8 cellular contexts compared by ENCODE assay signal in genomic region chr10:75402486-75403143, GRCh38. TPM values are rescaled to one million over a fixed set of nuclear protein-coding genes. Genes with fewer than 3 reads are reported as not detected.
DNase-seq lines count a peak whose midpoint lies in the region; ATAC-seq and TF ChIP-seq lines count a peak whose summit lies in the region.

No MANE protein-coding gene starts in this region.

- POLR2A ChIA-PET in T-cell (lab: Charles Lee), result interaction anchor here in 1 of 2 donors (0.7 kb wide), 1 partner anchor 1914 kb away, joined by 4 read pairs; no protein-coding TSS in a partner anchor

- H3K9me3 ChIP-seq in esophagus squamous epithelium, result no peaks in the 10 kb centered on the region

- intact Hi-C loops in esophagus squamous epithelium (cut with DNase I), result loop anchor here (5.0 to 10.0 kb wide), 3 partner anchors 252 to 635 kb away; no protein-coding TSS in a partner anchor

- no peaks in the 10 kb centered on the region for H3K9me3 Mint-ChIP-seq in T-cell
- no peaks in the 10 kb centered on the region for H3K9me3 Mint-ChIP-seq in neural crest cell

- H3K27ac Mint-ChIP-seq in T-cell (peak overlapping the region in 1 of 2 donors; percentile 47), neural crest cell (ENCODE audit: unreplicated experiment) (peak overlapping the region; percentile 96)

- TF ChIP-seq CTCF in C4-2B (conservative IDR thresholded peaks at IDR 0.05) (no peak), HL-60 (IDR thresholded peaks at IDR 0.05; ENCODE audit: insufficient read depth, low read length) (no peak), esophagus squamous epithelium (IDR thresholded peaks at IDR 0.05) (no peak), neural crest cell (conservative IDR thresholded peaks at IDR 0.05) (no peak)

- DNase-seq in HL-60 (ENCODE audit: low read depth in 1 of 2, low spot score in 1 of 2) (peak in 1 of 2 experiments; percentile 39), T-cell (no peak), esophagus squamous epithelium (lab: John Stamatoyannopoulos, UW) (no peak), neural crest cell (ENCODE audit: low read depth, low spot score) (peak; percentile 41), AG08395 (ENCODE audit: low spot score) (no peak), iPS-NIHi11 (ENCODE audit: low spot score) (no peak)

- ATAC-seq in T-cell (replicated peaks in 1 of 4), result peak in 3 of 4 experiments; percentile 10 to 35 (median 25)
- no peak for ATAC-seq in GM19463 (IDR thresholded peaks at IDR 0.05; ENCODE audit: unreplicated experiment)

- peak in 1 of 4 donors; percentile 45 for TF ChIP-seq POLR2A in esophagus squamous epithelium (IDR thresholded peaks at IDR 0.05)

- peak overlapping the region; percentile 77 for H3K27ac ChIP-seq in C4-2B
- H3K27ac ChIP-seq in HL-60 (replicated peaks), result peak overlapping the region; percentile 63
- peak overlapping the region; percentile 92 to 99 (median 98) for H3K27ac ChIP-seq in esophagus squamous epithelium

- 3 to 7% methylated on average over 29 to 30 of the region's 42 CpGs for whole genome bisulfite sequencing in esophagus squamous epithelium, 2 donors

- H3K4me3 Mint-ChIP-seq in T-cell, result peak overlapping the region; percentile 81 to 83 (median 82)
- H3K4me3 Mint-ChIP-seq in neural crest cell, result peak overlapping the region; percentile 93

- no peaks in the 10 kb centered on the region for H3K36me3 Mint-ChIP-seq in T-cell
- H3K36me3 Mint-ChIP-seq in neural crest cell (ENCODE audit: low read depth), result peaks cover 5% of the 10 kb centered on the region

- H3K4me1 ChIP-seq in esophagus squamous epithelium, result peaks cover 12 to 49% (median 16%) of the 10 kb centered on the region in 3 donors

- H3K27me3 ChIP-seq in HL-60 (ENCODE audit: insufficient read depth, poor library complexity, severe bottlenecking), result no peaks in the 10 kb centered on the region
- H3K27me3 ChIP-seq in esophagus squamous epithelium, result peaks cover 0 to 15% (median 0%) of the 10 kb centered on the region in 4 donors

- H3K27me3 Mint-ChIP-seq in T-cell (peaks cover 32 to 71% of the 10 kb centered on the region in 2 donors), neural crest cell (ENCODE audit: low read depth) (peaks cover 81% of the 10 kb centered on the region)

- peak overlapping the region; percentile 69 for H3K4me3 ChIP-seq in HL-60 (replicated peaks; ENCODE audit: insufficient read depth, low read length)
- H3K4me3 ChIP-seq in esophagus squamous epithelium, result peak overlapping the region; percentile 66 to 96 (median 90)

- peaks cover 0 to 16% (median 6%) of the 10 kb centered on the region in 3 donors for H3K36me3 ChIP-seq in esophagus squamous epithelium

- H3K4me1 Mint-ChIP-seq in T-cell (peaks cover 37 to 47% (median 39%) of the 10 kb centered on the region in 3 donors), neural crest cell (peaks cover 57% of the 10 kb centered on the region)

- CTCF ChIA-PET in T-cell (lab: Charles Lee), result no interaction called here

RNA-seq across cellular contexts. Expression of gene ZNF503, which starts 1.1 kb away (rescaled TPM):
- total RNA-seq in T-cell (under 1 TPM in 4 of 5 donors, not detected in 1; 0.16 to 0.38 (median 0.30) TPM), esophagus squamous epithelium (10 to 100 TPM in 3 of 4 donors, 1 to 10 TPM in 1; 9.7 to 17.5 (median 14.8) TPM), neural crest cell (14.6 and 15.9 TPM in 2 replicates)

RNA-seq across cellular contexts. Expression of gene LRMDA, which starts 28.8 kb away (rescaled TPM):
- total RNA-seq in T-cell (1 to 10 TPM in 1 of 5 donors, under 1 TPM in 1, not detected in 3; 0.30 to 1.2 TPM), esophagus squamous epithelium (10 to 100 TPM in 1 of 4 donors, 1 to 10 TPM in 1, under 1 TPM in 1, not detected in 1; 0.88 to 14.1 (median 5.1) TPM), neural crest cell (0.98 and 3.1 TPM in 2 replicates)

Comparison
In these comparisons a context has a peak if more than half of its experiments do, and no peak if none do; other contexts are left out.
1. RNA of gene ZNF503, which starts 1.1 kb away (total RNA-seq): 14.6 to 15.9 TPM in neural crest cell and 9.7 to 17.5 TPM in esophagus squamous epithelium; 0.16 to 0.38 TPM in T-cell; every median in the first group is over 4 times any median in the second.
2. Peak in every context shown above with its lines, with median percentiles within 50 percentile points of each other: H3K27ac ChIP-seq.